In genomic region chr6:15804461-15804784, GRCh38 we compare ENCODE assay signal across 1 cellular context.
TF ChIP-seq lines count a peak whose summit lies in the region.

No MANE protein-coding gene starts in this region.

TF ChIP-seq in GM23338, 12 proteins besides CTCF, POLR2A, EP300 and RAD21 (continued from another document):
- no peak for TF ChIP-seq ZNF462 (CRISPR knock-in tag; IDR thresholded peaks at IDR 0.05)
- no peak for TF ChIP-seq ZNF331 (CRISPR knock-in tag; IDR thresholded peaks at IDR 0.05; ENCODE audit: low read depth)
- no peak for TF ChIP-seq NANOG (IDR thresholded peaks at IDR 0.05; ENCODE audit: borderline replicate concordance)
- no peak for TF ChIP-seq REST (IDR thresholded peaks at IDR 0.05; ENCODE audit: unreplicated experiment)
- TF ChIP-seq EZH2 (IDR thresholded peaks at IDR 0.05; ENCODE audit: low read depth, unreplicated experiment): no peak
- no peak for TF ChIP-seq JUNB (IDR thresholded peaks at IDR 0.05; ENCODE audit: unreplicated experiment)
